In genomic region chr2:232611559-232612218, GRCh38 we compare ENCODE assay signal across 9 cellular contexts. TPM values are rescaled to one million over a fixed set of nuclear protein-coding genes. Genes with fewer than 3 reads are reported as not detected.
DNase-seq lines count a peak whose midpoint lies in the region; ATAC-seq and TF ChIP-seq lines count a peak whose summit lies in the region.
"Had no signal": no experiment of that assay in that cellular context is flagged by ENCODE, and none has a peak within 500 bp of the region (broad histone marks: within the 10 kb centered on the region; RNA-seq: fewer than 3 reads in every experiment).

No MANE protein-coding gene starts in this region.

- H3K36me3 Mint-ChIP-seq in T-helper 17 cell (ENCODE audit: low read depth): no peaks in the 10 kb centered on the region
- H3K36me3 Mint-ChIP-seq: IgD-negative memory B cell had no signal

- H3K4me1 Mint-ChIP-seq in T-helper 17 cell: no peaks in the 10 kb centered on the region
- H3K4me1 Mint-ChIP-seq: IgD-negative memory B cell had no signal

- DNase-seq in C1 segment of cervical spinal cord (lab: John Stamatoyannopoulos, UW) (peak in 8 of 14 donors; percentile 10 to 71 (median 44)), HAP-1 (ENCODE audit: low spot score in 2 of 2) (peak; percentile 41 to 91), T-helper 17 cell (peak; percentile 49 to 59 (median 52)), adipocyte (ENCODE audit: low read depth) (peak; percentile 89), right atrium auricular region (ENCODE audit: low spot score) (no peak), smooth muscle cell (lab: John Stamatoyannopoulos, UW; ENCODE audit: unreplicated experiment) (peak; percentile 14)

- no peak overlapping the region for H2AFZ ChIP-seq in smooth muscle cell (ENCODE audit: low read depth)

- H3K4me1 ChIP-seq in HAP-1 (peaks cover 5% of the 10 kb centered on the region; the same call in 1 of the 2 replicates), adipocyte (ENCODE audit: control insufficient read depth, insufficient read depth, low read length) (no peaks in the 10 kb centered on the region), right atrium auricular region (no peaks in the 10 kb centered on the region), smooth muscle cell (ENCODE audit: low read depth) (no peaks in the 10 kb centered on the region)

- ATAC-seq in T-helper 17 cell: peak; percentile 67
- ATAC-seq in HG02610 (IDR thresholded peaks at IDR 0.05; ENCODE audit: unreplicated experiment): no peak
- no peak for ATAC-seq in GM18867 (IDR thresholded peaks at IDR 0.05; ENCODE audit: unreplicated experiment)

- H3F3A ChIP-seq in smooth muscle cell (ENCODE audit: low read depth): no peaks in the 10 kb centered on the region

- H3K4me2 ChIP-seq in smooth muscle cell: no peak overlapping the region

- WGBS in smooth muscle cell (ENCODE audit: low lambda C conversion rate): 46% methylated on average over 9 of the region's 9 CpGs

- H4K20me1 ChIP-seq in smooth muscle cell (ENCODE audit: low read depth): no peaks in the 10 kb centered on the region

- H3K36me3 ChIP-seq in HAP-1 (replicated peaks) (no peaks in the 10 kb centered on the region), adipocyte (ENCODE audit: control insufficient read depth, insufficient read depth, low read length, severe bottlenecking) (no peaks in the 10 kb centered on the region), right atrium auricular region (no peaks in the 10 kb centered on the region), smooth muscle cell (ENCODE audit: low read depth) (no peaks in the 10 kb centered on the region)

- H3K27ac Mint-ChIP-seq in T-helper 17 cell: no peak overlapping the region
- H3K27ac Mint-ChIP-seq: IgD-negative memory B cell had no signal

- no peak overlapping the region for H3K4me3 Mint-ChIP-seq in T-helper 17 cell
- H3K4me3 Mint-ChIP-seq: IgD-negative memory B cell had no signal

- H3K79me2 ChIP-seq in smooth muscle cell (ENCODE audit: low read depth): no peaks in the 10 kb centered on the region

- no peak overlapping the region for H3K27ac ChIP-seq in right atrium auricular region
- H3K27ac ChIP-seq in smooth muscle cell (ENCODE audit: low read depth): no peak overlapping the region

- H3K9me3 ChIP-seq in HAP-1 (no peaks in the 10 kb centered on the region), T-helper 17 cell (ENCODE audit: control insufficient read depth, low read length, poor library complexity, severe bottlenecking) (no peaks in the 10 kb centered on the region), adipocyte (ENCODE audit: control insufficient read depth, low read length) (no peaks in the 10 kb centered on the region), right atrium auricular region (no peaks in the 10 kb centered on the region), smooth muscle cell (replicated peaks; ENCODE audit: low read depth) (no peaks in the 10 kb centered on the region)

- in situ Hi-C loops in HAP-1 (cut with MboI; ENCODE audit: low sequenced_read_pairs): loop anchor here (25.0 kb wide), 1 partner anchor 426 kb away; the partner anchor contains the start of gene NEU2

- H3K27me3 ChIP-seq in HAP-1 (ENCODE audit: low read depth) (no peaks in the 10 kb centered on the region), adipocyte (replicated peaks; ENCODE audit: control insufficient read depth, insufficient read depth, low read length) (peaks cover 2% of the 10 kb centered on the region), right atrium auricular region (no peaks in the 10 kb centered on the region), smooth muscle cell (ENCODE audit: low read depth) (no peaks in the 10 kb centered on the region)

- H3K27me3 Mint-ChIP-seq in T-helper 17 cell: no peaks in the 10 kb centered on the region
- H3K27me3 Mint-ChIP-seq: IgD-negative memory B cell had no signal

- TF ChIP-seq CTCF in right atrium auricular region (IDR thresholded peaks at IDR 0.05): peak; percentile 76 to 87
- peak; percentile 88 for TF ChIP-seq CTCF in smooth muscle cell (IDR thresholded peaks at IDR 0.05; ENCODE audit: borderline replicate concordance, insufficient read depth, poor library complexity, severe bottlenecking)

- H3K9ac ChIP-seq in adipocyte (ENCODE audit: low read length): no peak overlapping the region
- no peak overlapping the region for H3K9ac ChIP-seq in smooth muscle cell (ENCODE audit: low read depth)

- H3K4me3 ChIP-seq in HAP-1 (no peak overlapping the region), adipocyte (ENCODE audit: low read length) (no peak overlapping the region), right atrium auricular region (no peak overlapping the region), smooth muscle cell (no peak overlapping the region)

RNA-seq across cellular contexts. Expression of gene EFHD1, which starts 21.7 kb away (rescaled TPM):
- total RNA-seq in T-helper 17 cell (1 to 10 TPM; 1.1 to 1.8 TPM), right atrium auricular region (10 to 100 TPM; 11.4 to 11.5 TPM), smooth muscle cell (6.4 and 7.7 TPM in 2 replicates)
- polyA plus RNA-seq in smooth muscle cell: 19.2 and 25.1 TPM in 2 replicates
